In genomic region chr6:15090145-15090579, GRCh38 we compare ENCODE assay signal across 2 cellular contexts.
A peak's percentile ranks its signal among the peaks of the same experiment; 100 is the strongest.
TF ChIP-seq lines count a peak whose summit lies in the region.

No MANE protein-coding gene starts in this region.

TF ChIP-seq in K562, 482 proteins besides CTCF, POLR2A, EP300 and RAD21 (continued from another document and continues in another):
- TF ChIP-seq EZH2 (IDR thresholded peaks at IDR 0.05; ENCODE audit: borderline replicate concordance, low read depth, low read length) (no peak), NR2C1 (IDR thresholded peaks at IDR 0.05) (peak; percentile 72), NR2C1 (tag; IDR thresholded peaks at IDR 0.05) (peak; percentile 74), NCOA4 (IDR thresholded peaks at IDR 0.05; ENCODE audit: partially characterized antibody) (no peak), MCM5 (IDR thresholded peaks at IDR 0.05; ENCODE audit: low read depth) (no peak), FOXA3 (CRISPR knock-in tag; conservative IDR thresholded peaks at IDR 0.05 in 1 of 2, IDR thresholded peaks at IDR 0.05 in 1 of 2) (no peak), ZNF165 (CRISPR knock-in tag; IDR thresholded peaks at IDR 0.05; ENCODE audit: borderline replicate concordance) (no peak), KDM5B (IDR thresholded peaks at IDR 0.05; ENCODE audit: insufficient replicate concordance, low read depth, low read length) (peak; percentile 83), ZNF75A (CRISPR knock-in tag; IDR thresholded peaks at IDR 0.05) (no peak), ZEB2 (IDR thresholded peaks at IDR 0.05) (no peak), FOXA1 (IDR thresholded peaks at IDR 0.05; ENCODE audit: borderline replicate concordance) (no peak), RBM17 (IDR thresholded peaks at IDR 0.05; ENCODE audit: borderline replicate concordance, low read depth, low read length) (no peak), HINFP (tag; conservative IDR thresholded peaks at IDR 0.05; ENCODE audit: low read depth) (no peak), POLR2H (tag; IDR thresholded peaks at IDR 0.05; ENCODE audit: low read depth) (peak; percentile 75), DACH1 (IDR thresholded peaks at IDR 0.05; ENCODE audit: partially characterized antibody) (peak; percentile 8), MAFF (IDR thresholded peaks at IDR 0.05; ENCODE audit: low read length) (no peak), MLLT1 (IDR thresholded peaks at IDR 0.05) (no peak; a peak in 1 of 4 replicates), CBX1 (IDR thresholded peaks at IDR 0.05; ENCODE audit: low read depth) (no peak; the same call in 1 of the 2 replicates), JUND (IDR thresholded peaks at IDR 0.05; ENCODE audit: borderline replicate concordance, low read depth, low read length) (no peak), JUND (tag; IDR thresholded peaks at IDR 0.05; ENCODE audit: borderline replicate concordance, low read depth, low read length) (peak; percentile 40; the same call in 2 of the 3 replicates), ZFP1 (CRISPR knock-in tag; IDR thresholded peaks at IDR 0.05) (no peak)
- TF ChIP-seq, protein P1, sequence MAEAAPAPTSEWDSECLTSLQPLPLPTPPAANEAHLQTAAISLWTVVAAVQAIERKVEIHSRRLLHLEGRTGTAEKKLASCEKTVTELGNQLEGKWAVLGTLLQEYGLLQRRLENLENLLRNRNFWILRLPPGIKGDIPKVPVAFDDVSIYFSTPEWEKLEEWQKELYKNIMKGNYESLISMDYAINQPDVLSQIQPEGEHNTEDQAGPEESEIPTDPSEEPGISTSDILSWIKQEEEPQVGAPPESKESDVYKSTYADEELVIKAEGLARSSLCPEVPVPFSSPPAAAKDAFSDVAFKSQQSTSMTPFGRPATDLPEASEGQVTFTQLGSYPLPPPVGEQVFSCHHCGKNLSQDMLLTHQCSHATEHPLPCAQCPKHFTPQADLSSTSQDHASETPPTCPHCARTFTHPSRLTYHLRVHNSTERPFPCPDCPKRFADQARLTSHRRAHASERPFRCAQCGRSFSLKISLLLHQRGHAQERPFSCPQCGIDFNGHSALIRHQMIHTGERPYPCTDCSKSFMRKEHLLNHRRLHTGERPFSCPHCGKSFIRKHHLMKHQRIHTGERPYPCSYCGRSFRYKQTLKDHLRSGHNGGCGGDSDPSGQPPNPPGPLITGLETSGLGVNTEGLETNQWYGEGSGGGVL (CRISPR knock-in tag; IDR thresholded peaks at IDR 0.05) = no peak
- TF ChIP-seq, protein P2, sequence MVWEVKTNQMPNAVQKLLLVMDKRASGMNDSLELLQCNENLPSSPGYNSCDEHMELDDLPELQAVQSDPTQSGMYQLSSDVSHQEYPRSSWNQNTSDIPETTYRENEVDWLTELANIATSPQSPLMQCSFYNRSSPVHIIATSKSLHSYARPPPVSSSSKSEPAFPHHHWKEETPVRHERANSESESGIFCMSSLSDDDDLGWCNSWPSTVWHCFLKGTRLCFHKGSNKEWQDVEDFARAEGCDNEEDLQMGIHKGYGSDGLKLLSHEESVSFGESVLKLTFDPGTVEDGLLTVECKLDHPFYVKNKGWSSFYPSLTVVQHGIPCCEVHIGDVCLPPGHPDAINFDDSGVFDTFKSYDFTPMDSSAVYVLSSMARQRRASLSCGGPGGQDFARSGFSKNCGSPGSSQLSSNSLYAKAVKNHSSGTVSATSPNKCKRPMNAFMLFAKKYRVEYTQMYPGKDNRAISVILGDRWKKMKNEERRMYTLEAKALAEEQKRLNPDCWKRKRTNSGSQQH (CRISPR knock-in tag; IDR thresholded peaks at IDR 0.05) = 0 out of 2 replicates have a peak, but pooled peaks have one; percentile 11
- TF ChIP-seq, protein P3, sequence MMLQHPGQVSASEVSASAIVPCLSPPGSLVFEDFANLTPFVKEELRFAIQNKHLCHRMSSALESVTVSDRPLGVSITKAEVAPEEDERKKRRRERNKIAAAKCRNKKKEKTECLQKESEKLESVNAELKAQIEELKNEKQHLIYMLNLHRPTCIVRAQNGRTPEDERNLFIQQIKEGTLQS (IDR thresholded peaks at IDR 0.05) = no peak
- TF ChIP-seq, protein P3 (CRISPR knock-in tag; conservative IDR thresholded peaks at IDR 0.05) = no peak
- TF ChIP-seq, protein P4, sequence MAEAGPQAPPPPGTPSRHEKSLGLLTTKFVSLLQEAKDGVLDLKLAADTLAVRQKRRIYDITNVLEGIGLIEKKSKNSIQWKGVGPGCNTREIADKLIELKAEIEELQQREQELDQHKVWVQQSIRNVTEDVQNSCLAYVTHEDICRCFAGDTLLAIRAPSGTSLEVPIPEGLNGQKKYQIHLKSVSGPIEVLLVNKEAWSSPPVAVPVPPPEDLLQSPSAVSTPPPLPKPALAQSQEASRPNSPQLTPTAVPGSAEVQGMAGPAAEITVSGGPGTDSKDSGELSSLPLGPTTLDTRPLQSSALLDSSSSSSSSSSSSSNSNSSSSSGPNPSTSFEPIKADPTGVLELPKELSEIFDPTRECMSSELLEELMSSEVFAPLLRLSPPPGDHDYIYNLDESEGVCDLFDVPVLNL (CRISPR knock-in tag; IDR thresholded peaks at IDR 0.05; ENCODE audit: low read depth) = no peak

TF ChIP-seq in SK-N-SH treated with all-trans-retinoic acid at 6 μM for 48 hours, 23 proteins besides CTCF, POLR2A, EP300 and RAD21 (continued from another document):
- TF ChIP-seq, protein P5, sequence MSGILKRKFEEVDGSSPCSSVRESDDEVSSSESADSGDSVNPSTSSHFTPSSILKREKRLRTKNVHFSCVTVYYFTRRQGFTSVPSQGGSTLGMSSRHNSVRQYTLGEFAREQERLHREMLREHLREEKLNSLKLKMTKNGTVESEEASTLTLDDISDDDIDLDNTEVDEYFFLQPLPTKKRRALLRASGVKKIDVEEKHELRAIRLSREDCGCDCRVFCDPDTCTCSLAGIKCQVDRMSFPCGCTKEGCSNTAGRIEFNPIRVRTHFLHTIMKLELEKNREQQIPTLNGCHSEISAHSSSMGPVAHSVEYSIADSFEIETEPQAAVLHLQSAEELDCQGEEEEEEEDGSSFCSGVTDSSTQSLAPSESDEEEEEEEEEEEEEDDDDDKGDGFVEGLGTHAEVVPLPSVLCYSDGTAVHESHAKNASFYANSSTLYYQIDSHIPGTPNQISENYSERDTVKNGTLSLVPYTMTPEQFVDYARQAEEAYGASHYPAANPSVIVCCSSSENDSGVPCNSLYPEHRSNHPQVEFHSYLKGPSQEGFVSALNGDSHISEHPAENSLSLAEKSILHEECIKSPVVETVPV (CRISPR knock-in tag; IDR thresholded peaks at IDR 0.05) = no peak
- no peak for TF ChIP-seq RARB (CRISPR knock-in tag; IDR thresholded peaks at IDR 0.05)
- TF ChIP-seq TOX (CRISPR knock-in tag; IDR thresholded peaks at IDR 0.05; ENCODE audit: borderline replicate concordance) = no peak
